ENCODE assay signal across 14 cellular contexts in the genomic region with DNA sequence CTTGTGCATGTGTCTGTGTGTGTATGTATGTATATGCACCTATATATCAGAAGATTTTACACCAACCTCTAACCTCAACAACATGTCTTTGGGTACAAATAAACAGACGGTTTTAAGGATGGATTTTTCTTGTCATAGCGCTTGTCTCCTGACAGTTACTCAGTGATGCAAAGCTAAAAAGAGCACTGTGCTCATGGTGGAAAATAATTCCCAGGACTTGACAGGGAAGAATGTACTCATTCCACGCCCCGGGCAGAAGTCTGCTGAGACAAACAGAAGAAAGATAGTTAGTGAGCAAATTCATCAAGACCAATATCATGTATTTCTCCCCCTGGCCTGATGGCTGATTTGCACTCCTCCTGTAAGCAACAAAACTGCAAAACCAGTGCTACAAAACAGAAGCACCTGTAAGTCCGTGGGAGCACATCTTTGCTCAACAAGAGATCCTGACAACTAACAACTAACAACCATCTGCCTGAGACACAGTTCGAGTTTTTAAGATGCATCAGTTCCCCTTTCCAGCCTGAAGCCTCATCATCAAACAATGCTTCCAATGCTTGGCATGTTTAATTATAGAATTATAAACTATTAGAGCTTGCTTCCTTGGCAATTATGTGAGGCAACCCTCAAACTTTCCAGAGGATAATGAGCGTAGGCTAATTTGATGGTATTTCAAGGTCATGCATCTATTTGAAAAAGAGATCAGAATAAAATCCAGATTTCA.
DNase-seq lines count a peak whose midpoint lies in the region; ATAC-seq, FAIRE-seq and TF ChIP-seq lines count a peak whose summit lies in the region.
"Had no signal": no experiment of that assay in that cellular context is flagged by ENCODE, and none has a peak within 500 bp of the region (broad histone marks: within the 10 kb centered on the region; RNA-seq: fewer than 3 reads in every experiment).

No MANE protein-coding gene starts in this region.

- H3K9me3 ChIP-seq in heart left ventricle (peaks cover 0 to 15% (median 0%) of the 10 kb centered on the region in 12 donors), H1 (ENCODE audit: insufficient read depth in 2 of 2, low read depth in 1 of 2, low read length in 1 of 2) (no peaks in the 10 kb centered on the region)
- H3K9me3 ChIP-seq: BE2C, HAP-1 had no signal

- TF ChIP-seq RAD21 in H1 (IDR thresholded peaks at IDR 0.05 in 1 of 2, conservative IDR thresholded peaks at IDR 0.05 in 1 of 2; ENCODE audit: low read depth in 2 of 2, low read length in 2 of 2) = no peak

- ATAC-seq in heart left ventricle = peak in 3 of 4 donors; percentile 50 to 88 (median 61)
- ATAC-seq: CD8-positive, alpha-beta T cell; SK-N-SH treated with all-trans-retinoic acid at 6 μM for 48 hours had no signal

- H3K14ac ChIP-seq in H1 (ENCODE audit: insufficient read length) = no peak overlapping the region

- intact Hi-C loops in heart left ventricle (cut with DNase I) = loop anchor here in 1 of 10 donors (5.0 kb wide), 1 partner anchor 32 kb away; no protein-coding TSS in a partner anchor
- intact Hi-C loops in cardiac septum (cut with DNase I) = loop anchor here (5.0 kb wide), 1 partner anchor 32 kb away; no protein-coding TSS in a partner anchor

- CTCF ChIA-PET in H1 (lab: Charles Lee; ENCODE audit: partially characterized antibody) = no interaction called here

- no peaks in the 10 kb centered on the region for H4K20me1 ChIP-seq in H1 (replicated peaks in 1 of 2; ENCODE audit: control insufficient read depth in 1 of 2, insufficient read depth in 2 of 2, low read length in 2 of 2)

- peaks cover 9% of the 10 kb centered on the region for H3K36me3 Mint-ChIP-seq in type B pancreatic cell
- H3K36me3 Mint-ChIP-seq: CD8-positive, alpha-beta T cell had no signal

- H3K27ac Mint-ChIP-seq in type B pancreatic cell = no peak overlapping the region
- H3K27ac Mint-ChIP-seq: CD8-positive, alpha-beta T cell had no signal

- no peak overlapping the region for H3K18ac ChIP-seq in H1 (ENCODE audit: extremely low read depth, low read length)

- H3K4me3 ChIP-seq in heart left ventricle (no peak overlapping the region), H1 (ENCODE audit: extremely low read depth in 1 of 4, insufficient read depth in 2 of 4, low read depth in 3 of 4, low read length in 4 of 4) (no peak overlapping the region)
- H3K4me3 ChIP-seq: HAP-1 had no signal

- H3K27me3 ChIP-seq in heart left ventricle (no peaks in the 10 kb centered on the region), H1 (replicated peaks in 1 of 4; ENCODE audit: control insufficient read depth in 3 of 4, extremely low read depth in 1 of 4, insufficient read depth in 3 of 4, low read length in 3 of 4) (no peaks in the 10 kb centered on the region)
- H3K27me3 ChIP-seq: BE2C had no signal

- WGBS in heart left ventricle, 4 donors = 46 to 55% (median 49%) methylated on average over 7 of the region's 7 CpGs
- WGBS in H1 (ENCODE audit: extremely low coverage in 1 of 2, insufficient coverage in 1 of 2, insufficient read length in 1 of 2, insufficient replicate concordance in 2 of 2, low coverage in 1 of 2, low lambda C conversion rate in 2 of 2, missing lambda C conversion rate in 1 of 2), 2 experiments = 93% methylated on average over 7 of the region's 7 CpGs; no CpG with 5 or more reads in 1 of the 2 experiments

- no peak overlapping the region for H2BK15ac ChIP-seq in H1 (ENCODE audit: low read length)

- no peak overlapping the region for H4K91ac ChIP-seq in H1 (replicated peaks; ENCODE audit: insufficient read length, low read length)

- peaks cover 6% of the 10 kb centered on the region for H3K9me3 Mint-ChIP-seq in type B pancreatic cell

- H3K27ac ChIP-seq in heart left ventricle (peak overlapping the region in 4 of 12 donors; percentile 5 to 51 (median 24)), H1 (ENCODE audit: low read depth, low read length) (no peak overlapping the region)

- POLR2A ChIA-PET in H1 (lab: Charles Lee; ENCODE audit: partially characterized antibody) = no interaction called here

- TF ChIP-seq CTCF in heart left ventricle (IDR thresholded peaks at IDR 0.05) = no peak
- TF ChIP-seq CTCF in H1 (IDR thresholded peaks at IDR 0.05; ENCODE audit: control extremely low read depth in 1 of 3, insufficient read depth in 1 of 3, low read depth in 1 of 3, low read length in 3 of 3) = no peak
- TF ChIP-seq CTCF in type B pancreatic cell (conservative IDR thresholded peaks at IDR 0.05) = no peak

- no peak overlapping the region for H2BK120ac ChIP-seq in H1 (replicated peaks; ENCODE audit: low read depth, low read length)

- H2AK5ac ChIP-seq in H1 (ENCODE audit: low read depth, low read length) = no peak overlapping the region

- H3K4me2 ChIP-seq in H1 (ENCODE audit: insufficient read depth in 1 of 2, low read depth in 2 of 2, low read length in 2 of 2) = no peak overlapping the region

- H3K56ac ChIP-seq in H1 (replicated peaks; ENCODE audit: insufficient read length, low read depth, low read length) = no peak overlapping the region

- H2AFZ ChIP-seq in H1 (ENCODE audit: low read length) = peak overlapping the region; percentile 58; the same call in 1 of the 2 replicates

- H3K27me3 Mint-ChIP-seq in type B pancreatic cell = no peaks in the 10 kb centered on the region

- H3K23ac ChIP-seq in H1 (ENCODE audit: insufficient read length) = no peak overlapping the region

- no peak for FAIRE-seq in H1 (lab: Jason Lieb, UNC)

- H2BK20ac ChIP-seq in H1 (ENCODE audit: low read length) = no peak overlapping the region

- no peak overlapping the region for H3K4ac ChIP-seq in H1 (replicated peaks; ENCODE audit: insufficient read length, low read depth, low read length)

- H3K79me1 ChIP-seq in H1 (ENCODE audit: low read depth, low read length) = no peaks in the 10 kb centered on the region

- no peaks in the 10 kb centered on the region for H3K23me2 ChIP-seq in H1 (ENCODE audit: low read depth, low read length)

- H4K5ac ChIP-seq in H1 (ENCODE audit: insufficient read length, low read depth, low read length) = no peak overlapping the region

- peak overlapping the region; percentile 37 for H3K4me3 Mint-ChIP-seq in type B pancreatic cell
- H3K4me3 Mint-ChIP-seq: CD8-positive, alpha-beta T cell had no signal

- peaks cover 18% of the 10 kb centered on the region for H3K4me1 Mint-ChIP-seq in type B pancreatic cell (ENCODE audit: unreplicated experiment)

- DNase-seq in heart left ventricle (no peak), cardiac septum (ENCODE audit: low spot score) (no peak), GM04503 (ENCODE audit: low read depth) (peak; percentile 36), H1 (ENCODE audit: low read depth in 1 of 2, low spot score in 2 of 2) (no peak), type B pancreatic cell (ENCODE audit: extremely low spot score, unreplicated experiment) (no peak), NCI-H510A (lab: John Stamatoyannopoulos, UW) (no peak), NCI-H1092 treated with DMSO at 0.1 percent for 48 hours (lab: John Stamatoyannopoulos, UW) (no peak)
- DNase-seq: BE2C; CD8-positive, alpha-beta T cell; Kasumi-1; NCI-H1436; NCI-H774 had no signal

- no peak overlapping the region for H3K9ac ChIP-seq in H1 (replicated peaks in 1 of 4; ENCODE audit: extremely low read depth in 1 of 4, low read depth in 3 of 4, low read length in 3 of 4)

- no peak for TF ChIP-seq POLR2A in heart left ventricle (IDR thresholded peaks at IDR 0.05)
- TF ChIP-seq POLR2A in H1 (IDR thresholded peaks at IDR 0.05; ENCODE audit: control extremely low read depth in 1 of 2, low read depth in 2 of 2, low read length in 2 of 2) = no peak

- peaks cover 0 to 5% (median 0%) of the 10 kb centered on the region in 12 donors for H3K4me1 ChIP-seq in heart left ventricle
- H3K4me1 ChIP-seq in H1 (replicated peaks in 1 of 4; ENCODE audit: control insufficient read depth in 3 of 4, insufficient read depth in 4 of 4, low read length in 3 of 4) = no peaks in the 10 kb centered on the region
- H3K4me1 ChIP-seq: BE2C, HAP-1 had no signal

- no peaks in the 10 kb centered on the region for H3K36me3 ChIP-seq in heart left ventricle
- H3K36me3 ChIP-seq in H1 (ENCODE audit: control insufficient read depth in 2 of 4, insufficient read depth in 4 of 4, low read length in 3 of 4) = no peaks in the 10 kb centered on the region
- H3K36me3 ChIP-seq: BE2C, HAP-1 had no signal

- TF ChIP-seq EP300 in H1 (IDR thresholded peaks at IDR 0.05; ENCODE audit: borderline replicate concordance in 1 of 2, low read depth in 2 of 2, low read length in 2 of 2) = no peak

- H4K8ac ChIP-seq in H1 (ENCODE audit: extremely low read depth, insufficient read depth, low read length) = no peak overlapping the region

- no peaks in the 10 kb centered on the region for H3K79me2 ChIP-seq in H1 (ENCODE audit: control insufficient read depth in 1 of 2, insufficient read depth in 2 of 2, low read length in 2 of 2)

- no peak overlapping the region for H2BK12ac ChIP-seq in H1 (ENCODE audit: low read depth, low read length)

- H2BK5ac ChIP-seq in H1 (ENCODE audit: low read depth, low read length) = no peak overlapping the region

TF ChIP-seq in H1, 55 proteins besides CTCF, POLR2A, EP300 and RAD21 (continues in another document):
- no peak for TF ChIP-seq NRF1 (IDR thresholded peaks at IDR 0.05; ENCODE audit: low read depth, low read length)
- TF ChIP-seq, protein P1, sequence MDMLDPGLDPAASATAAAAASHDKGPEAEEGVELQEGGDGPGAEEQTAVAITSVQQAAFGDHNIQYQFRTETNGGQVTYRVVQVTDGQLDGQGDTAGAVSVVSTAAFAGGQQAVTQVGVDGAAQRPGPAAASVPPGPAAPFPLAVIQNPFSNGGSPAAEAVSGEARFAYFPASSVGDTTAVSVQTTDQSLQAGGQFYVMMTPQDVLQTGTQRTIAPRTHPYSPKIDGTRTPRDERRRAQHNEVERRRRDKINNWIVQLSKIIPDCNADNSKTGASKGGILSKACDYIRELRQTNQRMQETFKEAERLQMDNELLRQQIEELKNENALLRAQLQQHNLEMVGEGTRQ (IDR thresholded peaks at IDR 0.05; ENCODE audit: low read length) = no peak
- no peak for TF ChIP-seq KDM5A (IDR thresholded peaks at IDR 0.05; ENCODE audit: low read length)
- TF ChIP-seq, protein P2, sequence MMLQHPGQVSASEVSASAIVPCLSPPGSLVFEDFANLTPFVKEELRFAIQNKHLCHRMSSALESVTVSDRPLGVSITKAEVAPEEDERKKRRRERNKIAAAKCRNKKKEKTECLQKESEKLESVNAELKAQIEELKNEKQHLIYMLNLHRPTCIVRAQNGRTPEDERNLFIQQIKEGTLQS (IDR thresholded peaks at IDR 0.05; ENCODE audit: insufficient read depth, low read depth, low read length) = no peak
- TF ChIP-seq KDM1A (IDR thresholded peaks at IDR 0.05; ENCODE audit: borderline replicate concordance, low read length) = no peak
- TF ChIP-seq POU5F1 (IDR thresholded peaks at IDR 0.05; ENCODE audit: low read depth, low read length) = no peak
- TF ChIP-seq SIN3A (conservative IDR thresholded peaks at IDR 0.05 in 1 of 2, IDR thresholded peaks at IDR 0.05 in 1 of 2; ENCODE audit: low read depth in 1 of 2, low read length in 2 of 2) = no peak
- no peak for TF ChIP-seq BRCA1 (IDR thresholded peaks at IDR 0.05; ENCODE audit: low read depth, low read length)
- TF ChIP-seq SP1 (IDR thresholded peaks at IDR 0.05; ENCODE audit: low read depth, low read length) = no peak
